Comparison of ENCODE assay signal across 20 cellular contexts in the genomic region with DNA sequence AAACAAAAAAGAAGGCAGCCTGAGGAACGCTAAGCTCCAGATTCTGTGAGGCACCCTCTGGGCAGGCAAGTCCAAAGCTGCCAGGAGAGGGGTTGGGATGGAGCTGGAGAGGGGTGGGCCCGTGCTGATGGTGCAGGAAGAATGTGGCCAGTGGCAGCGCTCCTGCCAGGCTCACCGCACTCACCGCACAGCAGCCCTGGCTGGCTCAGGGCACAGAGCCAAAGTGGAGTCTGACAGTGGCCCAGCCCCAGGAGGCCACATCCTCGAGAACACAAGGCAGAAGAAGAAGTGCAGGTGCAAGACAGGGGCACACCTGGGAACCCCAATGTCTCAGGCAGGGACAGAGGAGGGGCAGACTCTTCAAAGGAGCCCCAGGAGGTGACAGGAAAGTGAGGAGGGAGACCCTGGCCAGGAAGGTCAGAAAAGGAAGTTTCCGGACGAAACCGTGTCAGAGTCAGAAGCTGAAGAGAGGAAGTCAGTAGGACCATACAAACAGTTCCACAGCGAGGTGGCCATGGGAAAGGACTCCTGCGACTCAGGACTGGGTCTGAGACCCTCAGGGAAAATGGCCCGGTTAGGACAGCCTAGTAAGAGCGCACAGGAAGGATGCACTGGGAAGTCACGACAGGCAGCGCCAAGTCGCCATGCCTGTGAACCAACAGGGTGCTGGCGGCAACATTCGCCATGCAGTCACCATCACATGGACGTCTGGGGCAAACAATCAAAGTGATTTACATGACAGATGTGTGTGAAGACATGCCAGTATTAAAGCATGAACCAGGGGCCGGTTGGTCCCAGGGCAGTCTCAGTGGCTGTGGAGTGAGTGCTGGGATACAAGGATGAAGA. TPM values are rescaled to one million over a fixed set of nuclear protein-coding genes. Genes with fewer than 3 reads are reported as not detected.
DNase-seq lines count a peak whose midpoint lies in the region; ATAC-seq and TF ChIP-seq lines count a peak whose summit lies in the region.
"Had no signal": no experiment of that assay in that cellular context is flagged by ENCODE, and none has a peak within 500 bp of the region (broad histone marks: within the 10 kb centered on the region; RNA-seq: fewer than 3 reads in every experiment).

No MANE protein-coding gene starts in this region.

- no peak overlapping the region for H3K27ac ChIP-seq in MM.1S (ENCODE audit: low read length)
- H3K27ac ChIP-seq: BLaER1, neutrophil had no signal

- no peaks in the 10 kb centered on the region for H4K20me1 ChIP-seq in MM.1S (ENCODE audit: insufficient read depth, low read length)
- H4K20me1 ChIP-seq: BLaER1 had no signal

- no peak overlapping the region for H3K27ac Mint-ChIP-seq in stimulated activated effector memory CD8-positive, alpha-beta T cell treated with anti-CD3 and anti-CD28 coated beads, Interleukin-12 subunit alpha, Interleukin-12 subunit beta, amount 100 ng/mL, for 72 hours
- H3K27ac Mint-ChIP-seq: T-helper 1 cell treated with Interleukin-12 subunit alpha and Interleukin-12 subunit beta and Interleukin-4 antibody, amounts not matched to agents 30 μg/mL and 1 μg/mL, for 36 hours had no signal

- H2AFZ ChIP-seq in MM.1S (ENCODE audit: low read length), result no peak overlapping the region

- no peak overlapping the region for H3K4me3 ChIP-seq in MM.1S (ENCODE audit: low read length)
- H3K4me3 ChIP-seq: BLaER1, smooth muscle cell had no signal

- H3F3A ChIP-seq in MM.1S (ENCODE audit: insufficient read depth, low read length), result no peaks in the 10 kb centered on the region

- H3K9me3 Mint-ChIP-seq in stimulated activated effector memory CD8-positive, alpha-beta T cell treated with anti-CD3 and anti-CD28 coated beads, Interleukin-12 subunit alpha, Interleukin-12 subunit beta, amount 100 ng/mL, for 72 hours, result no peaks in the 10 kb centered on the region
- H3K9me3 Mint-ChIP-seq: T-helper 1 cell treated with Interleukin-12 subunit alpha and Interleukin-12 subunit beta and Interleukin-4 antibody, amounts not matched to agents 30 μg/mL and 1 μg/mL, for 36 hours had no signal

- H3K36me3 ChIP-seq in MM.1S (replicated peaks; ENCODE audit: insufficient read depth, low read length), result no peaks in the 10 kb centered on the region
- H3K36me3 ChIP-seq: BLaER1, neutrophil had no signal

- H3K4me2 ChIP-seq in MM.1S (ENCODE audit: low read depth, low read length), result no peak overlapping the region
- H3K4me2 ChIP-seq: BLaER1, smooth muscle cell had no signal

- H3K79me2 ChIP-seq in MM.1S (ENCODE audit: low read length), result no peaks in the 10 kb centered on the region

- H3K27me3 ChIP-seq in MM.1S (replicated peaks; ENCODE audit: insufficient read depth, low read length), result no peaks in the 10 kb centered on the region
- H3K27me3 ChIP-seq: BLaER1 had no signal

- TF ChIP-seq CTCF in MM.1S (IDR thresholded peaks at IDR 0.05; ENCODE audit: low read length), result no peak

- H3K4me1 Mint-ChIP-seq in stimulated activated effector memory CD8-positive, alpha-beta T cell treated with anti-CD3 and anti-CD28 coated beads, Interleukin-12 subunit alpha, Interleukin-12 subunit beta, amount 100 ng/mL, for 72 hours, result no peaks in the 10 kb centered on the region

- no peaks in the 10 kb centered on the region for H3K9me2 ChIP-seq in MM.1S (replicated peaks; ENCODE audit: insufficient read depth, low read length)

- H3K9me3 ChIP-seq in MM.1S (replicated peaks; ENCODE audit: insufficient read depth, low read length), result no peaks in the 10 kb centered on the region
- H3K9me3 ChIP-seq: BLaER1, neutrophil had no signal

- H3K4me1 ChIP-seq in MM.1S (ENCODE audit: low read length), result peaks cover 8% of the 10 kb centered on the region
- H3K4me1 ChIP-seq: BLaER1 had no signal

- H3K36me3 Mint-ChIP-seq in stimulated activated effector memory CD8-positive, alpha-beta T cell treated with anti-CD3 and anti-CD28 coated beads, Interleukin-12 subunit alpha, Interleukin-12 subunit beta, amount 100 ng/mL, for 72 hours, result no peaks in the 10 kb centered on the region

- peak; percentile 22 for ATAC-seq in stimulated activated effector memory CD8-positive, alpha-beta T cell treated with anti-CD3 and anti-CD28 coated beads, Interleukin-12 subunit alpha, Interleukin-12 subunit beta, amount 100 ng/mL, for 72 hours
- no peak for ATAC-seq in HG02610 (IDR thresholded peaks at IDR 0.05; ENCODE audit: unreplicated experiment)
- ATAC-seq: HCT116 had no signal

- DNase-seq in HT1080 (ENCODE audit: low read depth) (peak; percentile 40), NCI-H345 (lab: John Stamatoyannopoulos, UW) (peak; percentile 74), islet precursor cell (peak; percentile 43), MM.1S (no peak)
- no peak for DNase-seq in stimulated activated effector memory CD8-positive, alpha-beta T cell treated with anti-CD3 and anti-CD28 coated beads, Interleukin-12 subunit alpha, Interleukin-12 subunit beta, amount 100 ng/mL, for 72 hours (ENCODE audit: low spot score in 2 of 2)
- no peak for DNase-seq in stimulated activated CD4-positive, alpha-beta T cell treated with anti-CD3 and anti-CD28 coated beads, Interleukin-1b, Interleukin-23, amount 100 ng/mL, for 48 hours
- DNase-seq in activated CD4-positive, alpha-beta T cell treated with anti-CD3 and anti-CD28 coated beads for 1 hour, result no peak
- DNase-seq: activated gamma-delta T cell treated with Interleukin-2 at 50 U/mL for 16 hours; effector CD4-positive, alpha-beta T cell; EL; KBM-7; mesenchymal stem cell; NCI-H1417; stimulated activated naive CD8-positive, alpha-beta T cell treated with anti-CD3 and anti-CD28 coated beads, Interleukin-15, Interleukin-2, amounts not matched to agents 100 U/mL and 50 U/mL, for 24 hours had no signal

- H3K9ac ChIP-seq in MM.1S (ENCODE audit: low read length), result no peak overlapping the region
- H3K9ac ChIP-seq: BLaER1 had no signal

- H3K4me3 Mint-ChIP-seq in stimulated activated effector memory CD8-positive, alpha-beta T cell treated with anti-CD3 and anti-CD28 coated beads, Interleukin-12 subunit alpha, Interleukin-12 subunit beta, amount 100 ng/mL, for 72 hours, result no peak overlapping the region
- H3K4me3 Mint-ChIP-seq: T-helper 1 cell treated with Interleukin-12 subunit alpha and Interleukin-12 subunit beta and Interleukin-4 antibody, amounts not matched to agents 30 μg/mL and 1 μg/mL, for 36 hours had no signal

RNA-seq across cellular contexts. Expression of a gene that starts 54.4 kb away (rescaled TPM):
- 1.2 TPM in 2 replicates for total RNA-seq in HT1080 (2014; rRNA removed; shearing (Covaris generic))
- polyA plus RNA-seq in HT1080 (2015; cell fraction: cytosol; rRNA removed), result 0.28 and 0.65 TPM in 2 replicates
- polyA plus RNA-seq in HT1080 (2015; cell fraction: nucleus; rRNA removed), result 0.15 and 0.16 TPM in 2 replicates

Comparison
In these comparisons a context has a peak if more than half of its experiments do, and no peak if none do; other contexts are left out.
1. DNase-seq: peak in HT1080 (single experiment), NCI-H345 (single experiment) and islet precursor cell (single experiment); none in stimulated activated effector memory CD8-positive, alpha-beta T cell treated with anti-CD3 and anti-CD28 coated beads, Interleukin-12 subunit alpha, Interleukin-12 subunit beta, amount 100 ng/mL, for 72 hours (0 of 2), stimulated activated CD4-positive, alpha-beta T cell treated with anti-CD3 and anti-CD28 coated beads, Interleukin-1b, Interleukin-23, amount 100 ng/mL, for 48 hours (single experiment), activated CD4-positive, alpha-beta T cell treated with anti-CD3 and anti-CD28 coated beads for 1 hour (single experiment) and MM.1S (single experiment).